In the genomic region with DNA sequence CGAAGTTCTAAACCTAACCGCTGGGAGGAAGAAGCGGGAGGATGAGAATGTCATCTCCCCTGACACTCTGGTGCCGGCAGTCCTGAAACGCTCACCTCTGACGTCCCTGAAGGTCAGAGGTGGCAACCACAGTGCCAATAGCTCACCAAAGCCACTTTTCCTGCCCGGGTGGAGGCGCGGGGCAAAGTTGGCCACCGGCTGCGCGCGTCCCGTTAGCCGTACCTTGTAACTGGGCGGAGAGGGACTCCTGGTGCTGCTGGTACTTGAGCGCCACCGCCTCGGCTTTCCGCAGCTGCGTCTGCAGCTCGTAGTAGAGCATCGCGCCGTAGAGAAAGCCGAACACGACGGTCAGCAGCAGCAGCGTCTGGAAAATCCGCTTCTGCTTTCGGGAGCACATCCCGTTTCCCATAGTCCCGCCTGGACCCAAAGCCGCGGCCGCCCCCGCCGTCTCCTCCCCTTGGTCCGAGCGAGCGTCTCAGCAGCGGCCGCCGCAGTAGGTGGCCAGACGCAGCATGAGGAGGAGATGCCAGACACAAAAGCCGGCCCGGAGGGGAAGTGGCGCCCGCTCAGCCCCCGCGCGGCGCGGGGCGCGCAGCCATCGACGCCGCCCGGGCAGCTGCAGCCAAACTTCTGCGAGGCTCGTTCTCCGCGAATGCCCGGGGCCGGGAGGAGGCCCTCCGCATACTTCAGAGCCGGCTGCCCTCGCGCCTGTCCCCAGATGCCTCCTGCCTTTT, we compare ENCODE assay signal across 8 cellular contexts. TPM values are rescaled to one million over a fixed set of nuclear protein-coding genes. Genes with fewer than 3 reads are reported as not detected.
DNase-seq lines count a peak whose midpoint lies in the region; ATAC-seq and TF ChIP-seq lines count a peak whose summit lies in the region.

No MANE protein-coding gene starts in this region.

- no peaks in the 10 kb centered on the region for H3K9me3 ChIP-seq in right atrium auricular region

- H3K4me3 ChIP-seq in right atrium auricular region, result peak overlapping the region; percentile 72 to 78

- TF ChIP-seq CTCF in right atrium auricular region (IDR thresholded peaks at IDR 0.05), result peak in 1 of 2 donors; percentile 16
- peak; percentile 37 for TF ChIP-seq CTCF in progenitor cell of endocrine pancreas (IDR thresholded peaks at IDR 0.05; ENCODE audit: unreplicated experiment)

- no peaks in the 10 kb centered on the region for H3K9me3 Mint-ChIP-seq in progenitor cell of endocrine pancreas (ENCODE audit: low read depth)

- H3K27ac ChIP-seq in angular gyrus (ENCODE audit: low read depth, low read length) (peak overlapping the region; percentile 84), right atrium auricular region (peak overlapping the region; percentile 95 to 97)

- peak overlapping the region; percentile 83 for H3K4me3 Mint-ChIP-seq in progenitor cell of endocrine pancreas (ENCODE audit: low read depth)

- H3K4me1 ChIP-seq in right atrium auricular region, result peaks cover 0 to 40% of the 10 kb centered on the region in 2 donors

- ATAC-seq in GM21515 (IDR thresholded peaks at IDR 0.05; ENCODE audit: unreplicated experiment), result peak; percentile 50

- peak overlapping the region; percentile 96 for H3K27ac Mint-ChIP-seq in progenitor cell of endocrine pancreas

- H3K36me3 Mint-ChIP-seq in progenitor cell of endocrine pancreas (ENCODE audit: insufficient read depth), result no peaks in the 10 kb centered on the region

- no peaks in the 10 kb centered on the region for H3K27me3 ChIP-seq in right atrium auricular region

- no peaks in the 10 kb centered on the region for H3K27me3 Mint-ChIP-seq in progenitor cell of endocrine pancreas

- peak; percentile 78 for DNase-seq in GM03348 (ENCODE audit: low spot score)
- DNase-seq in HS-5 (ENCODE audit: low read depth), result peak; percentile 57
- peak; percentile 88 for DNase-seq in RKO (ENCODE audit: low spot score)
- peak; percentile 63 for DNase-seq in right atrium auricular region (ENCODE audit: low spot score)
- peak; percentile 12 for DNase-seq in progenitor cell of endocrine pancreas (ENCODE audit: low spot score, unreplicated experiment)
- no peak for DNase-seq in NAMALWA (ENCODE audit: low spot score)

- H3K36me3 ChIP-seq in right atrium auricular region, result no peaks in the 10 kb centered on the region

- H3K4me1 Mint-ChIP-seq in progenitor cell of endocrine pancreas (ENCODE audit: low read depth), result peaks cover 41% of the 10 kb centered on the region

RNA-seq across cellular contexts. Expression of gene GOLIM4, which starts 0.7 kb away (rescaled TPM):
- total RNA-seq in right atrium auricular region, result 10 to 100 TPM; 56.0 to 63.7 TPM
- total RNA-seq in progenitor cell of endocrine pancreas, result 38.7 and 41.8 TPM in 2 replicates
